16 cellular contexts compared by ENCODE assay signal in genomic region chr12:74337951-74338350, GRCh38.
DNase-seq lines count a peak whose midpoint lies in the region; ATAC-seq, FAIRE-seq and TF ChIP-seq lines count a peak whose summit lies in the region.
"Had no signal": no experiment of that assay in that cellular context is flagged by ENCODE, and none has a peak within 500 bp of the region (broad histone marks: within the 10 kb centered on the region; RNA-seq: fewer than 3 reads in every experiment).

No MANE protein-coding gene starts in this region.

- no peaks in the 10 kb centered on the region for H3K36me3 ChIP-seq in astrocyte (ENCODE audit: insufficient read depth, low read length)
- no peaks in the 10 kb centered on the region for H3K36me3 ChIP-seq in naive thymus-derived CD4-positive, alpha-beta T cell (ENCODE audit: control insufficient read depth in 2 of 3, insufficient read depth in 3 of 3, low read length in 3 of 3)
- H3K36me3 ChIP-seq: ovary, thyroid gland had no signal

- no peaks in the 10 kb centered on the region for H3K79me2 ChIP-seq in astrocyte (ENCODE audit: insufficient read depth, low read length)

- intact Hi-C loops in naive thymus-derived CD4-positive, alpha-beta T cell (cut with micrococcal nuclease): no loop called here

- H3K4me3 Mint-ChIP-seq in astrocyte (ENCODE audit: unreplicated experiment) (no peak overlapping the region), T-cell (no peak overlapping the region)
- no peak overlapping the region for H3K4me3 Mint-ChIP-seq in naive thymus-derived CD4-positive, alpha-beta T cell
- H3K4me3 Mint-ChIP-seq: activated naive CD4-positive, alpha-beta T cell treated with anti-CD3 and anti-CD28 coated beads, Interleukin-2, amount 10 ng/mL, durations not matched to agents 7 days and 5 days had no signal

- peak; percentile 8 for DNase-seq in AG04450 (ENCODE audit: low read depth, low spot score)
- DNase-seq in HS-5 (ENCODE audit: low read depth): peak; percentile 67
- DNase-seq in astrocyte (ENCODE audit: low read depth): peak; percentile 76
- DNase-seq in glomerular endothelial cell (ENCODE audit: extremely low read depth, low read depth, low spot score): peak; percentile 48
- no peak for DNase-seq in naive thymus-derived CD4-positive, alpha-beta T cell
- no peak for DNase-seq in activated CD4-positive, alpha-beta T cell treated with anti-CD3 and anti-CD28 coated beads, Interleukin-2, amount 50 U/mL, for 1 hour
- no peak for DNase-seq in T-cell
- DNase-seq: activated naive CD4-positive, alpha-beta T cell treated with anti-CD3 and anti-CD28 coated beads, Interleukin-2, amount 10 ng/mL, durations not matched to agents 7 days and 5 days; DMS79 treated with DMSO at 0.1 percent for 48 hours; GOT3; mucosa of descending colon; NK-92 treated with Interleukin-12 subunit alpha and Interleukin-12 subunit beta, amount 100 ng/mL, for 24 hours; ovary; thyroid gland had no signal

- ATAC-seq in GM21515 (IDR thresholded peaks at IDR 0.05; ENCODE audit: unreplicated experiment) (no peak), T-cell (replicated peaks in 1 of 4) (no peak)
- ATAC-seq in naive thymus-derived CD4-positive, alpha-beta T cell: no peak
- ATAC-seq: esophagus mucosa, mucosa of descending colon had no signal

- H3K9me3 Mint-ChIP-seq in astrocyte (ENCODE audit: unreplicated experiment) (no peaks in the 10 kb centered on the region), T-cell (no peaks in the 10 kb centered on the region)
- no peaks in the 10 kb centered on the region for H3K9me3 Mint-ChIP-seq in naive thymus-derived CD4-positive, alpha-beta T cell
- H3K9me3 Mint-ChIP-seq: activated naive CD4-positive, alpha-beta T cell treated with anti-CD3 and anti-CD28 coated beads, Interleukin-2, amount 10 ng/mL, durations not matched to agents 7 days and 5 days had no signal

- peak; percentile 59 for FAIRE-seq in astrocyte (lab: Jason Lieb, UNC)

- H3K4me1 Mint-ChIP-seq in astrocyte (ENCODE audit: low read depth, unreplicated experiment) (peaks cover 6% of the 10 kb centered on the region), T-cell (no peaks in the 10 kb centered on the region)
- H3K4me1 Mint-ChIP-seq in naive thymus-derived CD4-positive, alpha-beta T cell: no peaks in the 10 kb centered on the region
- H3K4me1 Mint-ChIP-seq: activated naive CD4-positive, alpha-beta T cell treated with anti-CD3 and anti-CD28 coated beads, Interleukin-2, amount 10 ng/mL, durations not matched to agents 7 days and 5 days had no signal

- CTCF ChIA-PET in AG04450 (lab: Charles Lee) (no interaction called here), T-cell (lab: Charles Lee) (no interaction called here)
- CTCF ChIA-PET in naive thymus-derived CD4-positive, alpha-beta T cell (lab: Charles Lee): no interaction called here

- H3K27me3 Mint-ChIP-seq in astrocyte (ENCODE audit: low read depth, unreplicated experiment) (no peaks in the 10 kb centered on the region), T-cell (no peaks in the 10 kb centered on the region)
- no peaks in the 10 kb centered on the region for H3K27me3 Mint-ChIP-seq in naive thymus-derived CD4-positive, alpha-beta T cell
- H3K27me3 Mint-ChIP-seq: activated naive CD4-positive, alpha-beta T cell treated with anti-CD3 and anti-CD28 coated beads, Interleukin-2, amount 10 ng/mL, durations not matched to agents 7 days and 5 days had no signal

- H3K36me3 Mint-ChIP-seq in astrocyte (ENCODE audit: low read depth, unreplicated experiment) (no peaks in the 10 kb centered on the region), T-cell (no peaks in the 10 kb centered on the region)
- no peaks in the 10 kb centered on the region for H3K36me3 Mint-ChIP-seq in naive thymus-derived CD4-positive, alpha-beta T cell
- H3K36me3 Mint-ChIP-seq: activated naive CD4-positive, alpha-beta T cell treated with anti-CD3 and anti-CD28 coated beads, Interleukin-2, amount 10 ng/mL, durations not matched to agents 7 days and 5 days had no signal

- peaks cover 4% of the 10 kb centered on the region for H3K4me1 ChIP-seq in astrocyte (ENCODE audit: insufficient read depth, low read length)
- H3K4me1 ChIP-seq in naive thymus-derived CD4-positive, alpha-beta T cell (ENCODE audit: control insufficient read depth in 2 of 2, insufficient read depth in 2 of 2, low read length in 2 of 2): no peaks in the 10 kb centered on the region
- H3K4me1 ChIP-seq: thyroid gland had no signal

- no peak overlapping the region for H2AFZ ChIP-seq in astrocyte (ENCODE audit: low read depth, low read length)

- H3K27me3 ChIP-seq in AG04450 (ENCODE audit: control insufficient read depth, insufficient read depth, low read length) (no peaks in the 10 kb centered on the region), astrocyte (ENCODE audit: insufficient read depth, low read length) (no peaks in the 10 kb centered on the region)
- H3K27me3 ChIP-seq in naive thymus-derived CD4-positive, alpha-beta T cell (ENCODE audit: control insufficient read depth in 2 of 2, insufficient read depth in 2 of 2, low read length in 2 of 2): no peaks in the 10 kb centered on the region
- H3K27me3 ChIP-seq: ovary, thyroid gland had no signal

- H3K27ac Mint-ChIP-seq in astrocyte (ENCODE audit: unreplicated experiment) (no peak overlapping the region), T-cell (no peak overlapping the region)
- H3K27ac Mint-ChIP-seq in naive thymus-derived CD4-positive, alpha-beta T cell: no peak overlapping the region
- H3K27ac Mint-ChIP-seq: activated naive CD4-positive, alpha-beta T cell treated with anti-CD3 and anti-CD28 coated beads, Interleukin-2, amount 10 ng/mL, durations not matched to agents 7 days and 5 days had no signal

- TF ChIP-seq CTCF in AG04450 (IDR thresholded peaks at IDR 0.05; ENCODE audit: low read depth, low read length) (no peak), astrocyte (IDR thresholded peaks at IDR 0.05; ENCODE audit: insufficient read depth, low read depth, low read length) (no peak)

- H3K9me3 ChIP-seq in AG04450 (ENCODE audit: control insufficient read depth, insufficient read depth, low read length) (no peaks in the 10 kb centered on the region), astrocyte (ENCODE audit: insufficient read depth, low read depth, low read length) (no peaks in the 10 kb centered on the region)
- no peaks in the 10 kb centered on the region for H3K9me3 ChIP-seq in naive thymus-derived CD4-positive, alpha-beta T cell (ENCODE audit: control insufficient read depth in 2 of 3, low read length in 3 of 3)
- H3K9me3 ChIP-seq: mucosa of descending colon, ovary, thyroid gland had no signal

- H3K27ac ChIP-seq in AG04450 (ENCODE audit: low read depth, low read length) (no peak overlapping the region), astrocyte (ENCODE audit: low read depth, low read length) (peak overlapping the region; percentile 35)
- no peak overlapping the region for H3K27ac ChIP-seq in naive thymus-derived CD4-positive, alpha-beta T cell (ENCODE audit: low read depth, low read length)
- H3K27ac ChIP-seq: ovary, thyroid gland had no signal

- H3K4me3 ChIP-seq in AG04450 (ENCODE audit: low read depth, low read length) (no peak overlapping the region), astrocyte (ENCODE audit: insufficient read depth, low read depth, low read length) (no peak overlapping the region)
- H3K4me3 ChIP-seq in naive thymus-derived CD4-positive, alpha-beta T cell (ENCODE audit: low read length): no peak overlapping the region
- H3K4me3 ChIP-seq: mucosa of descending colon, ovary, thyroid gland had no signal

- POLR2A ChIA-PET in AG04450 (lab: Yijun Ruan, JAX): no interaction called here
- POLR2A ChIA-PET in naive thymus-derived CD4-positive, alpha-beta T cell (lab: Charles Lee): no interaction called here
- POLR2A ChIA-PET in T-cell (lab: Charles Lee): no interaction called here

- H4K20me1 ChIP-seq in astrocyte (ENCODE audit: insufficient read depth, low read length): no peaks in the 10 kb centered on the region

- H3K4me2 ChIP-seq in astrocyte (ENCODE audit: low read length): peak overlapping the region; percentile 45

- H3K9ac ChIP-seq in astrocyte (ENCODE audit: low read length): no peak overlapping the region

Comparison
In these comparisons a context has a peak if more than half of its experiments do, and no peak if none do; other contexts are left out.
1. DNase-seq: peak in AG04450 (single experiment), HS-5 (single experiment), astrocyte (single experiment) and glomerular endothelial cell (single experiment); none in naive thymus-derived CD4-positive, alpha-beta T cell (0 of 9), activated CD4-positive, alpha-beta T cell treated with anti-CD3 and anti-CD28 coated beads, Interleukin-2, amount 50 U/mL, for 1 hour (single experiment) and T-cell (0 of 34).